ENCODE assay signal across 31 cellular contexts in genomic region chr2:55986700-55987440, GRCh38.
DNase-seq lines count a peak whose midpoint lies in the region; ATAC-seq, FAIRE-seq and TF ChIP-seq lines count a peak whose summit lies in the region.
"Had no signal": no experiment of that assay in that cellular context is flagged by ENCODE, and none has a peak within 500 bp of the region (broad histone marks: within the 10 kb centered on the region; RNA-seq: fewer than 3 reads in every experiment).

No MANE protein-coding gene starts in this region.

- POLR2A ChIA-PET in A549 (lab: Yijun Ruan, JAX): interaction anchor here (0.9 kb wide), 1 partner anchor 63 kb away, joined by 3 read pairs; the partner anchor contains the start of gene EFEMP1
- POLR2A ChIA-PET in activated CD4-positive, alpha-beta memory T cell treated with anti-CD3 and anti-CD28 coated beads, Interleukin-2, amount 10 ng/mL, durations not matched to agents 7 days and 5 days (lab: Charles Lee): no interaction called here

- no peaks in the 10 kb centered on the region for H3K4me1 Mint-ChIP-seq in activated CD4-positive, alpha-beta memory T cell treated with anti-CD3 and anti-CD28 coated beads, Interleukin-2, amount 10 ng/mL, durations not matched to agents 7 days and 5 days
- H3K4me1 Mint-ChIP-seq: activated naive CD4-positive, alpha-beta T cell treated with anti-CD3 and anti-CD28 coated beads, Interleukin-2, amount 50 U/mL, for 24 hours; CD8-positive, alpha-beta memory T cell; central memory CD8-positive, alpha-beta T cell; neural crest cell had no signal

- TF ChIP-seq RAD21 in A549 (conservative IDR thresholded peaks at IDR 0.05 in 1 of 2, IDR thresholded peaks at IDR 0.05 in 1 of 2): no peak

- H3K27me3 ChIP-seq in BE2C: no peaks in the 10 kb centered on the region
- H3K27me3 ChIP-seq: heart right ventricle, stomach, thyroid gland, vagina had no signal

- no peaks in the 10 kb centered on the region for H3K9me3 Mint-ChIP-seq in activated CD4-positive, alpha-beta memory T cell treated with anti-CD3 and anti-CD28 coated beads, Interleukin-2, amount 10 ng/mL, durations not matched to agents 7 days and 5 days
- H3K9me3 Mint-ChIP-seq: activated naive CD4-positive, alpha-beta T cell treated with anti-CD3 and anti-CD28 coated beads, Interleukin-2, amount 50 U/mL, for 24 hours; IgD-negative memory B cell; neural crest cell had no signal

- DNase-seq in A549 (ENCODE audit: low read depth in 1 of 2, low spot score in 1 of 2): no peak
- peak; percentile 78 for DNase-seq in M059J (ENCODE audit: low read depth)
- peak; percentile 80 for DNase-seq in astrocyte of the hippocampus (ENCODE audit: low read depth, low spot score)
- peak; percentile 68 for DNase-seq in glomerular visceral epithelial cell (ENCODE audit: extremely low spot score)
- DNase-seq in BE2C: no peak
- DNase-seq in 8988T: no peak
- no peak for DNase-seq in activated CD4-positive, alpha-beta memory T cell treated with anti-CD3 and anti-CD28 coated beads, Interleukin-2, amount 10 ng/mL, durations not matched to agents 7 days and 5 days
- DNase-seq: activated CD4-positive, CD25-positive, alpha-beta regulatory T cell; aorta; CD8-positive, alpha-beta memory T cell; DMS 273 treated with DMSO at 0.1 percent for 48 hours; H7; heart right ventricle; kidney glomerular epithelial cell; lower lobe of right lung; NCI-H1092; NCI-H1694 treated with DMSO at 0.1 percent for 48 hours; NCI-H526; SJCRH30; stomach; thyroid gland had no signal

- H3K4me1 ChIP-seq in A549 (peaks cover 4% of the 10 kb centered on the region), BE2C (no peaks in the 10 kb centered on the region)
- H3K4me1 ChIP-seq: heart right ventricle, lower lobe of right lung, stomach, vagina had no signal

- FAIRE-seq in A549 (lab: Jason Lieb, UNC): peak; percentile 67
- FAIRE-seq: A204.1, endometrium, G401.6 had no signal

- H3K27ac ChIP-seq in A549: 0 out of 6 replicates have a peak overlapping the region, but pooled peaks of 1 of the 2 experiments have one; percentile 6
- H3K27ac ChIP-seq: heart right ventricle, lower lobe of right lung, SJCRH30, stomach, thyroid gland, vagina had no signal

- no peak overlapping the region for H3K4me2 ChIP-seq in A549

- peaks cover 2% of the 10 kb centered on the region for H3K27me3 Mint-ChIP-seq in activated CD4-positive, alpha-beta memory T cell treated with anti-CD3 and anti-CD28 coated beads, Interleukin-2, amount 10 ng/mL, durations not matched to agents 7 days and 5 days
- H3K27me3 Mint-ChIP-seq: activated naive CD4-positive, alpha-beta T cell treated with anti-CD3 and anti-CD28 coated beads, Interleukin-2, amount 50 U/mL, for 24 hours; CD8-positive, alpha-beta memory T cell; central memory CD8-positive, alpha-beta T cell had no signal

- H3K9me3 ChIP-seq in A549 (no peaks in the 10 kb centered on the region), BE2C (no peaks in the 10 kb centered on the region)
- H3K9me3 ChIP-seq: heart right ventricle, lower lobe of right lung, SJCRH30, stomach, thyroid gland, vagina had no signal

- no peak overlapping the region for H3K4me3 Mint-ChIP-seq in activated CD4-positive, alpha-beta memory T cell treated with anti-CD3 and anti-CD28 coated beads, Interleukin-2, amount 10 ng/mL, durations not matched to agents 7 days and 5 days
- H3K4me3 Mint-ChIP-seq: activated naive CD4-positive, alpha-beta T cell treated with anti-CD3 and anti-CD28 coated beads, Interleukin-2, amount 50 U/mL, for 24 hours; CD8-positive, alpha-beta memory T cell; central memory CD8-positive, alpha-beta T cell; neural crest cell had no signal

- TF ChIP-seq EP300 in A549 (IDR thresholded peaks at IDR 0.05): no peak

- ATAC-seq in A549 (no peak), esophagus mucosa (no peak)
- ATAC-seq: heart right ventricle, lower lobe of right lung, Panc1 had no signal

- CTCF ChIA-PET in A549 (lab: Yijun Ruan, JAX): interaction anchor here (0.6 to 2.5 kb wide), 10 partner anchors 10 to 354 kb away, joined by 3 to 11 read pairs (median 4); no protein-coding TSS in a partner anchor
- CTCF ChIA-PET in activated CD4-positive, alpha-beta memory T cell treated with anti-CD3 and anti-CD28 coated beads, Interleukin-2, amount 10 ng/mL, durations not matched to agents 7 days and 5 days (lab: Charles Lee): no interaction called here

- TF ChIP-seq CTCF in A549 (IDR thresholded peaks at IDR 0.05) (no peak), BE2C (IDR thresholded peaks at IDR 0.05; ENCODE audit: low read depth, low read length) (no peak)

- H3K36me3 Mint-ChIP-seq in activated CD4-positive, alpha-beta memory T cell treated with anti-CD3 and anti-CD28 coated beads, Interleukin-2, amount 10 ng/mL, durations not matched to agents 7 days and 5 days (ENCODE audit: low read depth): no peaks in the 10 kb centered on the region
- H3K36me3 Mint-ChIP-seq: activated naive CD4-positive, alpha-beta T cell treated with anti-CD3 and anti-CD28 coated beads, Interleukin-2, amount 50 U/mL, for 24 hours; CD8-positive, alpha-beta memory T cell had no signal

- TF ChIP-seq POLR2A in A549 (IDR thresholded peaks at IDR 0.05; ENCODE audit: low read length): no peak

- H3K36me3 ChIP-seq in BE2C: no peaks in the 10 kb centered on the region
- H3K36me3 ChIP-seq: heart right ventricle, lower lobe of right lung, SJCRH30, stomach, thyroid gland, vagina had no signal

- H3K27ac Mint-ChIP-seq in activated CD4-positive, alpha-beta memory T cell treated with anti-CD3 and anti-CD28 coated beads, Interleukin-2, amount 10 ng/mL, durations not matched to agents 7 days and 5 days: no peak overlapping the region
- H3K27ac Mint-ChIP-seq: activated naive CD4-positive, alpha-beta T cell treated with anti-CD3 and anti-CD28 coated beads, Interleukin-2, amount 50 U/mL, for 24 hours; CD8-positive, alpha-beta memory T cell had no signal

- H3K4me3 ChIP-seq in A549 (no peak overlapping the region), BE2C (ENCODE audit: low read depth, low read length) (no peak overlapping the region)
- H3K4me3 ChIP-seq: heart right ventricle, lower lobe of right lung, SJCRH30, stomach, thyroid gland, vagina had no signal

TF ChIP-seq in A549, 52 proteins besides CTCF, POLR2A, EP300 and RAD21:
- no peak for TF ChIP-seq NR3C1 (IDR thresholded peaks at IDR 0.05)
- TF ChIP-seq BHLHE40 (IDR thresholded peaks at IDR 0.05; ENCODE audit: low read depth, low read length): no peak
- TF ChIP-seq, protein P1, sequence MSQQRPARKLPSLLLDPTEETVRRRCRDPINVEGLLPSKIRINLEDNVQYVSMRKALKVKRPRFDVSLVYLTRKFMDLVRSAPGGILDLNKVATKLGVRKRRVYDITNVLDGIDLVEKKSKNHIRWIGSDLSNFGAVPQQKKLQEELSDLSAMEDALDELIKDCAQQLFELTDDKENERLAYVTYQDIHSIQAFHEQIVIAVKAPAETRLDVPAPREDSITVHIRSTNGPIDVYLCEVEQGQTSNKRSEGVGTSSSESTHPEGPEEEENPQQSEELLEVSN (IDR thresholded peaks at IDR 0.05; ENCODE audit: borderline replicate concordance, low read depth): no peak
- TF ChIP-seq ZNF302 (CRISPR knock-in tag; IDR thresholded peaks at IDR 0.05): no peak
- no peak for TF ChIP-seq RCOR1 (IDR thresholded peaks at IDR 0.05; ENCODE audit: low read depth, low read length)
- TF ChIP-seq TP53 (CRISPR knock-in tag; IDR thresholded peaks at IDR 0.05): no peak
- no peak for TF ChIP-seq JUNB (IDR thresholded peaks at IDR 0.05)

Comparison
In these comparisons a context has a peak if more than half of its experiments do, and no peak if none do; other contexts are left out.
1. DNase-seq: peak in M059J (single experiment), astrocyte of the hippocampus (single experiment) and glomerular visceral epithelial cell (single experiment); none in A549 (0 of 2), BE2C (single experiment), 8988T (single experiment) and activated CD4-positive, alpha-beta memory T cell treated with anti-CD3 and anti-CD28 coated beads, Interleukin-2, amount 10 ng/mL, durations not matched to agents 7 days and 5 days (single experiment).